In the genomic region with DNA sequence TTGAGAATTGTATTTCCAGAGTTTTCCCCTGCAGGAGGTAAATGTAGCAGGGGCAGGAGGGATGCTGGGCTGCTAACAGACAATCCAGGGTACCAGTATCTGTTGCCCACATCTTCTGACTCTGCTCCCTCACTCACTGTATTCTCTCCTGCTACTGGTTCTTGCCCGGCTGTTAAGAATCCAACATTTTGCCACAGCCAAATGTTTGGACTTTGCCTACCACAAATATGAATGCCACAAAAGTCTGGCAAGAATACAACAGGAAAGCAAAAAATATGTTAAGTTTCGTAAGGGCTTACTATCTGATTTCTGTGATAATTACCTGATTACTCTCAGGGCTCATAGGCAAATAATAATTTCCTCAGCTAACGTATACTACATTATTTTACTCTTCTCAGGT, we compare ENCODE assay signal across 25 cellular contexts.
"Had no signal": no experiment of that assay in that cellular context is flagged by ENCODE, and none has a peak within 500 bp of the region (broad histone marks: within the 10 kb centered on the region; RNA-seq: fewer than 3 reads in every experiment).

No MANE protein-coding gene starts in this region.

- H2AFZ ChIP-seq: neural progenitor cell, parathyroid adenoma had no signal

- DNase-seq: activated B cell treated with CpG ODN at 0.5 μM for 24 hours; activated CD8-positive, alpha-beta memory T cell treated with anti-CD3 and anti-CD28 coated beads, Interleukin-2, amount 10 ng/mL, durations not matched to agents 7 days and 5 days; activated CD8-positive, alpha-beta T cell treated with anti-CD3 and anti-CD28 coated beads, Interleukin-2, amount 10 ng/mL, durations not matched to agents 7 days and 5 days; activated naive CD4-positive, alpha-beta T cell treated with Interleukin-2 at 50 U/mL for 16 hours; activated T-cell treated with anti-CD3 and anti-CD28 coated beads, Interleukin-2, amount 50 U/mL, for 48 hours; amniotic stem cell; colonic mucosa; dorsolateral prefrontal cortex; effector memory CD4-positive, alpha-beta T cell; heart left ventricle; hypothalamus; immature natural killer cell; kidney; left colon; mesenchymal stem cell; natural killer cell; occipital lobe; stimulated activated CD4-positive, alpha-beta T cell treated with anti-CD3 and anti-CD28 coated beads, Interleukin-15, amount 100 ng/mL, for 24 hours; stimulated activated naive CD4-positive, alpha-beta T cell treated with Interleukin-2 at 50 U/mL for 16 hours; T-helper 1 cell had no signal

- H3K36me3 ChIP-seq: colonic mucosa, heart left ventricle, neural progenitor cell, right atrium auricular region, tibial nerve had no signal

- H3K9ac ChIP-seq: neural progenitor cell, parathyroid adenoma had no signal

- H3K9me3 ChIP-seq: colonic mucosa, heart left ventricle, right atrium auricular region, tibial nerve had no signal

- H3K79me2 ChIP-seq: parathyroid adenoma had no signal

- H3K27me3 ChIP-seq: colonic mucosa, neural progenitor cell, right atrium auricular region, tibial nerve had no signal

- H3K27ac ChIP-seq: colonic mucosa, dorsolateral prefrontal cortex, foreskin keratinocyte, heart left ventricle, neural progenitor cell, parathyroid adenoma, right atrium auricular region, tibial nerve had no signal

- H3K4me1 ChIP-seq: colonic mucosa, foreskin keratinocyte, heart left ventricle, parathyroid adenoma, right atrium auricular region, tibial nerve had no signal

- H3K4me2 ChIP-seq: neural progenitor cell had no signal

- H3K4me3 ChIP-seq: colonic mucosa, dorsolateral prefrontal cortex, heart left ventricle, neural progenitor cell, right atrium auricular region, tibial nerve had no signal
